1 cellular context compared by ENCODE assay signal in genomic region chr16:89166696-89167424, GRCh38.
TF ChIP-seq lines count a peak whose summit lies in the region.

No MANE protein-coding gene starts in this region.

TF ChIP-seq in HCT116, 20 proteins besides CTCF, POLR2A, EP300 and RAD21 (continued from another document):
- TF ChIP-seq ATF3 (IDR thresholded peaks at IDR 0.05), result no peak
- no peak for TF ChIP-seq EGR1 (IDR thresholded peaks at IDR 0.05; ENCODE audit: low read depth)
- no peak for TF ChIP-seq FOSL1 (IDR thresholded peaks at IDR 0.05; ENCODE audit: low read depth)
- TF ChIP-seq ZFX (IDR thresholded peaks at IDR 0.05), result no peak
- TF ChIP-seq CBX3 (IDR thresholded peaks at IDR 0.05; ENCODE audit: low read depth), result no peak
- TF ChIP-seq SIN3A (IDR thresholded peaks at IDR 0.05; ENCODE audit: low read depth), result no peak
- no peak for TF ChIP-seq SRF (IDR thresholded peaks at IDR 0.05; ENCODE audit: low read depth)
- TF ChIP-seq TCF7L2 (IDR thresholded peaks at IDR 0.05; ENCODE audit: borderline replicate concordance, extremely low read depth, insufficient read depth, insufficient read length), result no peak
- no peak for TF ChIP-seq EZH2 (IDR thresholded peaks at IDR 0.05)
